Comparison of ENCODE assay signal across 8 cellular contexts in genomic region chr1:150186789-150187559, GRCh38. TPM values are rescaled to one million over a fixed set of nuclear protein-coding genes. Genes with fewer than 3 reads are reported as not detected.
DNase-seq lines count a peak whose midpoint lies in the region; ATAC-seq and TF ChIP-seq lines count a peak whose summit lies in the region.

No MANE protein-coding gene starts in this region.

- intact Hi-C loops in mammary epithelial cell (cut with micrococcal nuclease) (loop anchor here (1.0 to 5.0 kb wide), 3 partner anchors 120 to 299 kb away; partner anchors contain the start of gene VPS45), thyroid gland (cut with DNase I) (no loop called here)

- no peaks in the 10 kb centered on the region for H3K36me3 ChIP-seq in DOHH2 (ENCODE audit: control insufficient read depth, low read length)
- H3K36me3 ChIP-seq in RWPE2 (ENCODE audit: low read depth), result no peaks in the 10 kb centered on the region
- no peaks in the 10 kb centered on the region for H3K36me3 ChIP-seq in mammary epithelial cell (ENCODE audit: insufficient read depth, low read length)
- H3K36me3 ChIP-seq in thyroid gland, result no peaks in the 10 kb centered on the region

- WGBS in mammary epithelial cell (ENCODE audit: low coverage, missing lambda C conversion rate), result 18% methylated on average over 7 of the region's 10 CpGs
- WGBS in thyroid gland, 2 donors, result 39 to 45% methylated on average over 10 of the region's 10 CpGs

- H3K27ac ChIP-seq in DOHH2 (ENCODE audit: low read depth, low read length) (no peak overlapping the region), RWPE2 (ENCODE audit: poor library complexity, severe bottlenecking) (no peak overlapping the region), mammary epithelial cell (ENCODE audit: insufficient read depth, low read depth, low read length) (no peak overlapping the region), thyroid gland (no peak overlapping the region)

- in situ Hi-C loops in mammary epithelial cell (cut with MboI; ENCODE audit: low sequenced_read_pairs in 2 of 2), result loop anchor here (10.0 to 25.0 kb wide), 2 partner anchors 222 to 225 kb away; no protein-coding TSS in a partner anchor

- ATAC-seq in RWPE2 (ENCODE audit: low read depth) (0 out of 3 replicates have a peak, but pooled peaks have one; percentile 32), left lobe of liver (peak; percentile 78), GM18520 (IDR thresholded peaks at IDR 0.05; ENCODE audit: unreplicated experiment) (no peak)

- BruUV-seq in mammary epithelial cell (replicated peaks; lab: Mats Ljungman, UMichigan), result no TSS peak

- H3K79me2 ChIP-seq in DOHH2 (ENCODE audit: control insufficient read depth, low read length), result no peaks in the 10 kb centered on the region
- H3K79me2 ChIP-seq in mammary epithelial cell (ENCODE audit: insufficient read depth, low read length), result no peaks in the 10 kb centered on the region

- no peak overlapping the region for H3K9ac ChIP-seq in mammary epithelial cell (ENCODE audit: insufficient read depth, low read length)

- TF ChIP-seq CTCF in DOHH2 (IDR thresholded peaks at IDR 0.05; ENCODE audit: low read depth, low read length, poor library complexity, severe bottlenecking), result peak; percentile 54
- peak; percentile 57 for TF ChIP-seq CTCF in LNCAP (IDR thresholded peaks at IDR 0.05)
- peak; percentile 78 for TF ChIP-seq CTCF in RWPE2 (IDR thresholded peaks at IDR 0.05; ENCODE audit: poor library complexity, severe bottlenecking)
- peak; percentile 29 to 57 for TF ChIP-seq CTCF in mammary epithelial cell (conservative IDR thresholded peaks at IDR 0.05 in 1 of 2, IDR thresholded peaks at IDR 0.05 in 1 of 2; ENCODE audit: extremely low read depth in 1 of 2, insufficient read depth in 1 of 2, low read depth in 1 of 2, low read length in 2 of 2)
- TF ChIP-seq CTCF in thyroid gland (IDR thresholded peaks at IDR 0.05), result peak; percentile 43 to 63 (median 53)

- H3K27me3 ChIP-seq in DOHH2 (ENCODE audit: control insufficient read depth, low read length) (peaks cover 6% of the 10 kb centered on the region; the same call in 1 of the 2 replicates), RWPE2 (ENCODE audit: insufficient read depth, poor library complexity, severe bottlenecking) (no peaks in the 10 kb centered on the region), mammary epithelial cell (ENCODE audit: insufficient read depth, low read length) (no peaks in the 10 kb centered on the region), thyroid gland (no peaks in the 10 kb centered on the region)

- H2AFZ ChIP-seq in mammary epithelial cell (ENCODE audit: low read depth, low read length), result peak overlapping the region; percentile 51

- H3K9me2 ChIP-seq in DOHH2 (replicated peaks; ENCODE audit: control insufficient read depth, low read length), result no peaks in the 10 kb centered on the region

- CTCF ChIA-PET in mammary epithelial cell (lab: Charles Lee; ENCODE audit: low non-redundant PET), result interaction anchor here (0.6 to 0.9 kb wide), 9 partner anchors 16 to 299 kb away, joined by 3 to 12 read pairs (median 4); a partner anchor contains a TSS

- no peak for TF ChIP-seq POLR2A in thyroid gland (IDR thresholded peaks at IDR 0.05)

- H3F3A ChIP-seq in DOHH2 (ENCODE audit: control insufficient read depth, insufficient read depth), result 0 out of 2 replicates have a peak, but pooled peaks cover 2% of the 10 kb centered on the region

- H3K9me3 ChIP-seq in DOHH2 (ENCODE audit: control insufficient read depth, insufficient read depth, low read length) (no peaks in the 10 kb centered on the region), RWPE2 (ENCODE audit: severe bottlenecking) (no peaks in the 10 kb centered on the region), mammary epithelial cell (replicated peaks; ENCODE audit: insufficient read depth, low read length) (no peaks in the 10 kb centered on the region), thyroid gland (no peaks in the 10 kb centered on the region)

- H4K20me1 ChIP-seq in DOHH2 (ENCODE audit: control insufficient read depth, insufficient read depth, low read depth, low read length) (no peaks in the 10 kb centered on the region), mammary epithelial cell (ENCODE audit: insufficient read depth, low read length) (no peaks in the 10 kb centered on the region)

- H3K4me2 ChIP-seq in DOHH2 (ENCODE audit: low read length) (peak overlapping the region; percentile 33), mammary epithelial cell (ENCODE audit: insufficient read depth, low read depth, low read length) (peak overlapping the region; percentile 47)

- dilution Hi-C loops in mammary epithelial cell (cut with HindIII; ENCODE audit: low sequenced_read_pairs), result no loop called here

- H3K4me1 ChIP-seq in DOHH2 (ENCODE audit: control insufficient read depth, low read length) (peaks cover 9% of the 10 kb centered on the region), RWPE2 (ENCODE audit: insufficient read depth, poor library complexity, severe bottlenecking) (peaks cover 17% of the 10 kb centered on the region), mammary epithelial cell (ENCODE audit: insufficient read depth, low read length) (peaks cover 4% of the 10 kb centered on the region), thyroid gland (peaks cover 0 to 9% of the 10 kb centered on the region in 2 donors)

- H3K4me3 ChIP-seq in DOHH2 (ENCODE audit: low read length) (0 out of 2 replicates have a peak overlapping the region, but pooled peaks have one; percentile 16), RWPE2 (ENCODE audit: severe bottlenecking) (no peak overlapping the region), mammary epithelial cell (replicated peaks in 1 of 3; ENCODE audit: insufficient read depth in 1 of 3, low read depth in 2 of 3, low read length in 3 of 3) (no peak overlapping the region), thyroid gland (replicated peaks in 1 of 3) (no peak overlapping the region)

- DNase-seq in RWPE2 (ENCODE audit: low spot score) (no peak), mammary epithelial cell (peak; percentile 23), left lobe of liver (ENCODE audit: low spot score) (no peak), thyroid gland (no peak)
- no peak for DNase-seq in NK-92 treated with Interleukin-12 subunit alpha and Interleukin-12 subunit beta, amount 100 ng/mL, for 24 hours (lab: John Stamatoyannopoulos, UW)

RNA-seq across cellular contexts. Expression of gene PLEKHO1, which starts 37.3 kb away (rescaled TPM):
- total RNA-seq in mammary epithelial cell (1 to 10 TPM; 3.1 to 3.3 TPM), left lobe of liver (3.8 TPM), thyroid gland (10 to 100 TPM in 2 of 4 donors, 1 to 10 TPM in 2; 5.2 to 23.1 (median 14.2) TPM)
- 1.6 TPM for polyA plus RNA-seq in mammary epithelial cell
- polyA minus RNA-seq in mammary epithelial cell, result 6.5 TPM

RNA-seq across cellular contexts. Expression of gene ANP32E, which starts 48.9 kb away (rescaled TPM):
- total RNA-seq in mammary epithelial cell (10 to 100 TPM; 10.3 to 37.0 TPM), left lobe of liver (12.9 TPM), thyroid gland (10 to 100 TPM; 19.3 to 25.8 (median 24.5) TPM)
- polyA plus RNA-seq in mammary epithelial cell, result 9.7 TPM
- 18.1 TPM for polyA minus RNA-seq in mammary epithelial cell
